In the genomic region with DNA sequence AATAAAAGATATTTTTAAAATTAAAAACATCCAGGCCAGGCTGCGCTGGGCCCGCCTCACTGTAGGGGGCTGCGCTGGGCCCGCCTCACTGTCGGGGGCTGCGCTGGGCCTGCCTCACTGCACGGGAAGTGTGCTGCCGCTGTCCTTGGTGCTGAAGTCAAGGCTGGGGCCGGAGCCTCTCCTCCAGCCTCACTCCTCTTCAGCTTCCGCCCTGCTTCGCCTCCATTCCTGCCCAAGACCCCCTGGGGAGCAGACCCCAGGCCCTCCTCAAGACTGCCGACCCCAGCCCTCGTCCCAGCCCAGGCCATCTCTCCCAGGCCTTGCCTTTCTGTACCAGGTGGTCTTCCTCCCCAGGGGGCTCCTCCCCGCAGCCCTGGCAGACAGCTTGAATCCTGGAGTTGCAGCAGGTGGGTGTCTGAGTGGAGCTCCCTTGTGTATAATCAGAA, we compare ENCODE assay signal across 8 cellular contexts. TPM values are rescaled to one million over a fixed set of nuclear protein-coding genes. Genes with fewer than 3 reads are reported as not detected.
DNase-seq lines count a peak whose midpoint lies in the region; ATAC-seq and TF ChIP-seq lines count a peak whose summit lies in the region.

No MANE protein-coding gene starts in this region.

- H3K4me1 ChIP-seq in mesendoderm (ENCODE audit: control insufficient read depth, low read depth, low read length) = no peaks in the 10 kb centered on the region

- no peak overlapping the region for H3K56ac ChIP-seq in mesendoderm (ENCODE audit: low read length)

- no peak overlapping the region for H3K4ac ChIP-seq in mesendoderm (ENCODE audit: low read depth, low read length)

- H3K27ac ChIP-seq in RWPE1 = no peak overlapping the region
- H3K27ac ChIP-seq in mesendoderm (ENCODE audit: low read depth, low read length) = no peak overlapping the region

- H3K4me1 Mint-ChIP-seq in activated naive CD8-positive, alpha-beta T cell treated with anti-CD3 and anti-CD28 coated beads for 36 hours = no peaks in the 10 kb centered on the region

- no peaks in the 10 kb centered on the region for H3K79me2 ChIP-seq in mesendoderm (ENCODE audit: control insufficient read depth, insufficient read depth, low read length)

- H3K27ac Mint-ChIP-seq in activated naive CD8-positive, alpha-beta T cell treated with anti-CD3 and anti-CD28 coated beads for 36 hours = no peak overlapping the region

- no peak for TF ChIP-seq CTCF in RWPE1 (conservative IDR thresholded peaks at IDR 0.05; ENCODE audit: low read depth)

- H3K4me2 ChIP-seq in mesendoderm (ENCODE audit: low read length) = no peak overlapping the region

- H3K4me3 Mint-ChIP-seq in activated naive CD8-positive, alpha-beta T cell treated with anti-CD3 and anti-CD28 coated beads for 36 hours = no peak overlapping the region

- H3K18ac ChIP-seq in mesendoderm (ENCODE audit: low read length) = no peak overlapping the region

- no peak overlapping the region for H2BK120ac ChIP-seq in mesendoderm (ENCODE audit: low read depth, low read length)

- H3K27me3 Mint-ChIP-seq in activated naive CD8-positive, alpha-beta T cell treated with anti-CD3 and anti-CD28 coated beads for 36 hours = peaks cover 11% of the 10 kb centered on the region

- H3K23ac ChIP-seq in mesendoderm (ENCODE audit: low read length) = no peak overlapping the region

- no CpG with 5 or more reads among the region's 14 CpGs for WGBS in mesendoderm (ENCODE audit: extremely low coverage, insufficient coverage, low lambda C conversion rate)

- H4K5ac ChIP-seq in mesendoderm (ENCODE audit: low read length) = no peak overlapping the region

- no peak overlapping the region for H3K4me3 ChIP-seq in mesendoderm (ENCODE audit: low read length)

- no peaks in the 10 kb centered on the region for H3K36me3 Mint-ChIP-seq in activated naive CD8-positive, alpha-beta T cell treated with anti-CD3 and anti-CD28 coated beads for 36 hours

- no peaks in the 10 kb centered on the region for H3K36me3 ChIP-seq in mesendoderm (ENCODE audit: control insufficient read depth, insufficient read depth, low read length)

- no peaks in the 10 kb centered on the region for H3K79me1 ChIP-seq in mesendoderm (ENCODE audit: low read length)

- no peak overlapping the region for H2BK5ac ChIP-seq in mesendoderm (ENCODE audit: low read length)

- no peaks in the 10 kb centered on the region for H3K9me3 Mint-ChIP-seq in activated naive CD8-positive, alpha-beta T cell treated with anti-CD3 and anti-CD28 coated beads for 36 hours

- CTCF ChIA-PET in RWPE1 (lab: Yijun Ruan, JAX) = no interaction called here

- no peaks in the 10 kb centered on the region for H3K27me3 ChIP-seq in mesendoderm (ENCODE audit: insufficient read depth, low read length, poor library complexity)

- H2AK5ac ChIP-seq in mesendoderm (ENCODE audit: low read length) = no peak overlapping the region

- POLR2A ChIA-PET in RWPE1 (lab: Yijun Ruan, JAX; ENCODE audit: low non-redundant PET) = no interaction called here

- no peak overlapping the region for H3K9ac ChIP-seq in mesendoderm (ENCODE audit: low read length)

- no peak overlapping the region for H4K8ac ChIP-seq in mesendoderm (ENCODE audit: low read depth, low read length)

- no peak overlapping the region for H2BK15ac ChIP-seq in mesendoderm (replicated peaks; ENCODE audit: low read depth)

- no peak for ATAC-seq in HG03280 (IDR thresholded peaks at IDR 0.05; ENCODE audit: unreplicated experiment)
- ATAC-seq in HG02763 (IDR thresholded peaks at IDR 0.05; ENCODE audit: unreplicated experiment) = no peak

- DNase-seq in NCI-H1694 treated with DMSO at 0.1 percent for 48 hours (lab: John Stamatoyannopoulos, UW) (peak; percentile 33), NCI-H1694 (lab: John Stamatoyannopoulos, UW) (no peak), RWPE1 (ENCODE audit: low spot score) (peak; percentile 67), mesendoderm (peak; percentile 73), C1 segment of cervical spinal cord (lab: John Stamatoyannopoulos, UW) (no peak)
- DNase-seq in activated naive CD8-positive, alpha-beta T cell treated with anti-CD3 and anti-CD28 coated beads for 36 hours = peak; percentile 57

RNA-seq across cellular contexts. Expression of a gene that starts 26.2 kb away (rescaled TPM):
- 10 to 100 TPM; 11.7 to 13.8 TPM for total RNA-seq in activated naive CD8-positive, alpha-beta T cell treated with anti-CD3 and anti-CD28 coated beads for 36 hours
- polyA plus RNA-seq in mesendoderm (2013, experiment 1 of 2) = 4.7 TPM
- 5.3 TPM for polyA plus RNA-seq in mesendoderm (2013, experiment 2 of 2)

RNA-seq across cellular contexts. Expression of a gene that starts 35.3 kb away (rescaled TPM):
- 1 to 10 TPM; 5.3 to 6.2 TPM for total RNA-seq in activated naive CD8-positive, alpha-beta T cell treated with anti-CD3 and anti-CD28 coated beads for 36 hours
- polyA plus RNA-seq in mesendoderm (2013, experiment 1 of 2) = 0.13 TPM
- 0.17 TPM for polyA plus RNA-seq in mesendoderm (2013, experiment 2 of 2)

Comparison
In these comparisons a context has a peak if more than half of its experiments do, and no peak if none do; other contexts are left out.
1. DNase-seq: peak in NCI-H1694 treated with DMSO at 0.1 percent for 48 hours (single experiment), RWPE1 (single experiment), activated naive CD8-positive, alpha-beta T cell treated with anti-CD3 and anti-CD28 coated beads for 36 hours (single experiment) and mesendoderm (single experiment); none in NCI-H1694 (single experiment) and C1 segment of cervical spinal cord (0 of 14).